In genomic region chrX:17183566-17183965, GRCh38 we compare ENCODE assay signal across 23 cellular contexts.
"Had no signal": no experiment of that assay in that cellular context is flagged by ENCODE, and none has a peak within 500 bp of the region (broad histone marks: within the 10 kb centered on the region; RNA-seq: fewer than 3 reads in every experiment).

No MANE protein-coding gene starts in this region.

- H3K4me1 ChIP-seq: breast epithelium, tibial artery had no signal

- H3K9me3 Mint-ChIP-seq: activated CD4-positive, alpha-beta memory T cell treated with anti-CD3 and anti-CD28 coated beads, Interleukin-2, amount 10 ng/mL, durations not matched to agents 7 days and 5 days; activated CD4-positive, alpha-beta T cell treated with anti-CD3 and anti-CD28 coated beads, Interleukin-2, amount 10 ng/mL, durations not matched to agents 24 days and 14 days; activated naive CD4-positive, alpha-beta T cell treated with anti-CD3 and anti-CD28 coated beads for 36 hours; activated naive CD8-positive, alpha-beta T cell treated with anti-CD3 and anti-CD28 coated beads, Interleukin-2, amount 10 ng/mL, durations not matched to agents 7 days and 5 days; activated T-cell treated with anti-CD3 and anti-CD28 coated beads, Interleukin-2, amount 50 U/mL, for 72 hours; central memory CD8-positive, alpha-beta T cell; stimulated activated effector memory CD8-positive, alpha-beta T cell treated with anti-CD3 and anti-CD28 coated beads, Interleukin-12 subunit alpha, Interleukin-12 subunit beta, amount 100 ng/mL, for 72 hours; stimulated activated naive CD8-positive, alpha-beta T cell treated with anti-CD3 and anti-CD28 coated beads, Interleukin-15, amount 100 ng/mL, for 72 hours had no signal

- ATAC-seq: activated CD4-positive, CD25-positive, alpha-beta regulatory T cell treated with anti-CD3 and anti-CD28 coated beads, Interleukin-2, amount 50 U/mL, for 24 hours; activated T-cell treated with anti-CD3 and anti-CD28 coated beads, Interleukin-2, amount 50 U/mL, for 72 hours; esophagus mucosa; left cardiac atrium; sciatic nerve; stimulated activated effector memory CD8-positive, alpha-beta T cell treated with anti-CD3 and anti-CD28 coated beads, Interleukin-12 subunit alpha, Interleukin-12 subunit beta, amount 100 ng/mL, for 72 hours; stimulated activated naive CD8-positive, alpha-beta T cell treated with anti-CD3 and anti-CD28 coated beads, Interleukin-15, amount 100 ng/mL, for 72 hours had no signal

- FAIRE-seq: endothelial cell of umbilical vein, small intestine had no signal

- H3K4me1 Mint-ChIP-seq: activated CD4-positive, alpha-beta memory T cell treated with anti-CD3 and anti-CD28 coated beads, Interleukin-2, amount 10 ng/mL, durations not matched to agents 7 days and 5 days; activated CD4-positive, alpha-beta T cell treated with anti-CD3 and anti-CD28 coated beads, Interleukin-2, amount 10 ng/mL, durations not matched to agents 24 days and 14 days; activated naive CD8-positive, alpha-beta T cell treated with anti-CD3 and anti-CD28 coated beads, Interleukin-2, amount 10 ng/mL, durations not matched to agents 7 days and 5 days; central memory CD8-positive, alpha-beta T cell; stimulated activated effector memory CD8-positive, alpha-beta T cell treated with anti-CD3 and anti-CD28 coated beads, Interleukin-12 subunit alpha, Interleukin-12 subunit beta, amount 100 ng/mL, for 72 hours; stimulated activated naive CD8-positive, alpha-beta T cell treated with anti-CD3 and anti-CD28 coated beads, Interleukin-15, amount 100 ng/mL, for 72 hours had no signal

- H3K4me3 Mint-ChIP-seq: activated CD4-positive, alpha-beta memory T cell treated with anti-CD3 and anti-CD28 coated beads, Interleukin-2, amount 10 ng/mL, durations not matched to agents 7 days and 5 days; activated CD4-positive, alpha-beta T cell treated with anti-CD3 and anti-CD28 coated beads, Interleukin-2, amount 10 ng/mL, durations not matched to agents 24 days and 14 days; activated naive CD4-positive, alpha-beta T cell treated with anti-CD3 and anti-CD28 coated beads for 36 hours; activated naive CD8-positive, alpha-beta T cell treated with anti-CD3 and anti-CD28 coated beads, Interleukin-2, amount 10 ng/mL, durations not matched to agents 7 days and 5 days; activated T-cell treated with anti-CD3 and anti-CD28 coated beads, Interleukin-2, amount 50 U/mL, for 72 hours; central memory CD8-positive, alpha-beta T cell; stimulated activated effector memory CD8-positive, alpha-beta T cell treated with anti-CD3 and anti-CD28 coated beads, Interleukin-12 subunit alpha, Interleukin-12 subunit beta, amount 100 ng/mL, for 72 hours; stimulated activated naive CD8-positive, alpha-beta T cell treated with anti-CD3 and anti-CD28 coated beads, Interleukin-15, amount 100 ng/mL, for 72 hours had no signal

- H3K27me3 ChIP-seq: tibial artery had no signal

- H3K9me3 ChIP-seq: breast epithelium, tibial artery had no signal

- H3K36me3 Mint-ChIP-seq: activated naive CD8-positive, alpha-beta T cell treated with anti-CD3 and anti-CD28 coated beads, Interleukin-2, amount 10 ng/mL, durations not matched to agents 7 days and 5 days; stimulated activated effector memory CD8-positive, alpha-beta T cell treated with anti-CD3 and anti-CD28 coated beads, Interleukin-12 subunit alpha, Interleukin-12 subunit beta, amount 100 ng/mL, for 72 hours had no signal

- H3K27ac ChIP-seq: breast epithelium, tibial artery had no signal

- DNase-seq: activated CD4-positive, alpha-beta memory T cell treated with anti-CD3 and anti-CD28 coated beads, Interleukin-2, amount 10 ng/mL, durations not matched to agents 7 days and 5 days; activated CD4-positive, alpha-beta T cell treated with anti-CD3 and anti-CD28 coated beads, Interleukin-2, amount 10 ng/mL, durations not matched to agents 24 days and 14 days; activated effector memory CD4-positive, alpha-beta T cell treated with Interleukin-2 at 50 U/mL for 16 hours; activated naive CD4-positive, alpha-beta T cell treated with anti-CD3 and anti-CD28 coated beads for 36 hours; activated naive CD8-positive, alpha-beta T cell treated with anti-CD3 and anti-CD28 coated beads, Interleukin-2, amount 10 ng/mL, durations not matched to agents 7 days and 5 days; activated T-cell treated with anti-CD3 and anti-CD28 coated beads, Interleukin-2, amount 50 U/mL, for 72 hours; amniotic stem cell; effector memory CD4-positive, alpha-beta T cell; foreskin melanocyte; left cardiac atrium; occipital lobe; posterior cingulate gyrus; small intestine; stimulated activated CD4-positive, alpha-beta T cell treated with anti-CD3 and anti-CD28 coated beads, Interleukin-2, amount 100 ng/mL, for 24 hours; stimulated activated naive CD8-positive, alpha-beta T cell treated with anti-CD3 and anti-CD28 coated beads, Interleukin-15, amount 100 ng/mL, for 72 hours; tibial artery had no signal

- H3K4me3 ChIP-seq: breast epithelium, tibial artery had no signal

- H3K36me3 ChIP-seq: breast epithelium, tibial artery had no signal

- H3K27me3 Mint-ChIP-seq: activated CD4-positive, alpha-beta memory T cell treated with anti-CD3 and anti-CD28 coated beads, Interleukin-2, amount 10 ng/mL, durations not matched to agents 7 days and 5 days; activated CD4-positive, alpha-beta T cell treated with anti-CD3 and anti-CD28 coated beads, Interleukin-2, amount 10 ng/mL, durations not matched to agents 24 days and 14 days; central memory CD8-positive, alpha-beta T cell; stimulated activated naive CD8-positive, alpha-beta T cell treated with anti-CD3 and anti-CD28 coated beads, Interleukin-15, amount 100 ng/mL, for 72 hours had no signal

- H3K27ac Mint-ChIP-seq: activated CD4-positive, alpha-beta memory T cell treated with anti-CD3 and anti-CD28 coated beads, Interleukin-2, amount 10 ng/mL, durations not matched to agents 7 days and 5 days; activated CD4-positive, alpha-beta T cell treated with anti-CD3 and anti-CD28 coated beads, Interleukin-2, amount 10 ng/mL, durations not matched to agents 24 days and 14 days; activated naive CD4-positive, alpha-beta T cell treated with anti-CD3 and anti-CD28 coated beads for 36 hours; activated naive CD8-positive, alpha-beta T cell treated with anti-CD3 and anti-CD28 coated beads, Interleukin-2, amount 10 ng/mL, durations not matched to agents 7 days and 5 days; activated T-cell treated with anti-CD3 and anti-CD28 coated beads, Interleukin-2, amount 50 U/mL, for 72 hours; stimulated activated effector memory CD8-positive, alpha-beta T cell treated with anti-CD3 and anti-CD28 coated beads, Interleukin-12 subunit alpha, Interleukin-12 subunit beta, amount 100 ng/mL, for 72 hours; stimulated activated naive CD8-positive, alpha-beta T cell treated with anti-CD3 and anti-CD28 coated beads, Interleukin-15, amount 100 ng/mL, for 72 hours had no signal
